In genomic region chr7:37162106-37162505, GRCh38 we compare ENCODE assay signal across 23 cellular contexts.
"Had no signal": no experiment of that assay in that cellular context is flagged by ENCODE, and none has a peak within 500 bp of the region (broad histone marks: within the 10 kb centered on the region; RNA-seq: fewer than 3 reads in every experiment).

No MANE protein-coding gene starts in this region.

- H3K27ac ChIP-seq: breast epithelium had no signal

- H3K27me3 ChIP-seq: breast epithelium had no signal

- H3K9me3 ChIP-seq: breast epithelium had no signal

- ATAC-seq: activated CD8-positive, alpha-beta T cell treated with anti-CD3 and anti-CD28 coated beads for 36 hours; activated T-cell treated with anti-CD3 and anti-CD28 coated beads, Interleukin-2, amount 50 U/mL, for 72 hours; T-helper 17 cell had no signal

- H3K27me3 Mint-ChIP-seq: activated B cell treated with CpG ODN at 0.5 μM for 24 hours; activated CD8-positive, alpha-beta T cell treated with anti-CD3 and anti-CD28 coated beads for 36 hours; activated naive CD4-positive, alpha-beta T cell treated with anti-CD3 and anti-CD28 coated beads, Interleukin-2, amount 50 U/mL, for 24 hours; T-helper 17 cell had no signal

- H3K36me3 ChIP-seq: breast epithelium had no signal

- DNase-seq: activated B cell treated with CpG ODN at 0.5 μM for 24 hours; activated CD4-positive, alpha-beta T cell treated with anti-CD3 and anti-CD28 coated beads for 1 hour; activated CD4-positive, alpha-beta T cell treated with anti-CD3 and anti-CD28 coated beads, Interleukin-2, amount 50 U/mL, for 1 hour; activated CD8-positive, alpha-beta memory T cell treated with anti-CD3 and anti-CD28 coated beads, Interleukin-2, amount 50 U/mL, for 4 hours; activated CD8-positive, alpha-beta T cell treated with anti-CD3 and anti-CD28 coated beads for 36 hours; activated T-cell treated with anti-CD3 and anti-CD28 coated beads, Interleukin-2, amount 50 U/mL, for 72 hours; aorta; caudate nucleus; IMR-90; Kasumi-1; KBM-7; NCI-H1048; NCI-H146; NCI-H187 treated with DMSO at 0.1 percent for 48 hours; NCI-H2171; NCI-H2227 treated with DMSO at 0.1 percent for 48 hours; NCI-H446 treated with DMSO at 0.1 percent for 48 hours; NCI-H526 treated with DMSO at 0.1 percent for 48 hours; SHP77 treated with DMSO at 0.1 percent for 48 hours; T-helper 17 cell; T-helper 9 cell had no signal

- H3K4me3 Mint-ChIP-seq: activated B cell treated with CpG ODN at 0.5 μM for 24 hours; activated CD8-positive, alpha-beta T cell treated with anti-CD3 and anti-CD28 coated beads for 36 hours; activated naive CD4-positive, alpha-beta T cell treated with anti-CD3 and anti-CD28 coated beads, Interleukin-2, amount 50 U/mL, for 24 hours; activated T-cell treated with anti-CD3 and anti-CD28 coated beads, Interleukin-2, amount 50 U/mL, for 72 hours; T-helper 17 cell had no signal

- H3K4me1 Mint-ChIP-seq: activated B cell treated with CpG ODN at 0.5 μM for 24 hours; activated naive CD4-positive, alpha-beta T cell treated with anti-CD3 and anti-CD28 coated beads, Interleukin-2, amount 50 U/mL, for 24 hours; T-helper 17 cell had no signal

- H3K4me3 ChIP-seq: breast epithelium had no signal

- H3K9me3 Mint-ChIP-seq: activated naive CD4-positive, alpha-beta T cell treated with anti-CD3 and anti-CD28 coated beads, Interleukin-2, amount 50 U/mL, for 24 hours had no signal

- H3K4me1 ChIP-seq: breast epithelium had no signal

- H3K27ac Mint-ChIP-seq: activated B cell treated with CpG ODN at 0.5 μM for 24 hours; activated CD8-positive, alpha-beta T cell treated with anti-CD3 and anti-CD28 coated beads for 36 hours; activated naive CD4-positive, alpha-beta T cell treated with anti-CD3 and anti-CD28 coated beads, Interleukin-2, amount 50 U/mL, for 24 hours; activated T-cell treated with anti-CD3 and anti-CD28 coated beads, Interleukin-2, amount 50 U/mL, for 72 hours; T-helper 17 cell had no signal
